ENCODE assay signal across 18 cellular contexts in the genomic region with DNA sequence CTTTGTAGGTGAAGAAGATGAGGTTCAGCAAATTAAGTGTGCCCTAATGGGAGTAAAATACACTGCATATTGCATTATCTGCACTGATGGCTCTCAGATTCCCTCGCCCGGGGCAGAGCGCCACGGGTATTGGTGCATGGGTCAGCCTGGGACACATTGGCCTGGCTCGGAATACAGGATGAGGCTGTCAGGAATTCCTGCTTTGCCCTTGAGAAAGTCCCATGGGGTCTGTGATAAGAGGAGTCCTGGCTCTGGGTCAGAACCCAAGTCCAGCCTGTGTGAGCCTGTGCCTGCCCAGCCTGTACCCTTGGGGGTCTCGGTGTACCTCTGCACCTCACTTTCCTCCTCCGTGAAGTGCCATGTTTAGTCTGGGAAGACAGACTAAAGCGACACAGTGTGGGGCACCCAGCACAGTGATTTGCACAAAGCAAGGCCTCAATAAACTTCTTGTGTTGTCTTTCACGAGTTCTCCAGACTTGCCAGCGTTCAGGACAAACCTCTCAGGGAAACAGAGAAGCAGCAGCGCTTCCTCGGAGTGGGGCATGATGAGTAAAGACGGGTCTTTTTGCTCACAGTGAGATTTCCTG.
DNase-seq lines count a peak whose midpoint lies in the region; ATAC-seq and TF ChIP-seq lines count a peak whose summit lies in the region.
"Had no signal": no experiment of that assay in that cellular context is flagged by ENCODE, and none has a peak within 500 bp of the region (broad histone marks: within the 10 kb centered on the region; RNA-seq: fewer than 3 reads in every experiment).

No MANE protein-coding gene starts in this region.

- intact Hi-C loops in esophagus muscularis mucosa (cut with DNase I) = no loop called here

- 80% methylated on average over 13 of the region's 13 CpGs for WGBS in esophagus muscularis mucosa
- 67 to 80% methylated on average over 13 of the region's 13 CpGs for WGBS in lung, 2 donors

- DNase-seq in RWPE1 (ENCODE audit: low spot score) (no peak), esophagus muscularis mucosa (ENCODE audit: extremely low spot score) (peak; percentile 91), lung (ENCODE audit: low spot score) (peak; percentile 14), COLO668 (lab: John Stamatoyannopoulos, UW; ENCODE audit: unreplicated experiment) (no peak), NCI-H2029 (lab: John Stamatoyannopoulos, UW) (no peak), foreskin fibroblast (no peak)
- DNase-seq: activated CD4-positive, alpha-beta T cell treated with anti-CD3 and anti-CD28 coated beads for 48 hours; activated naive CD4-positive, alpha-beta T cell treated with anti-CD3 and anti-CD28 coated beads for 36 hours; anterior cingulate cortex; CD4-positive, CD25-positive, alpha-beta regulatory T cell; central memory CD4-positive, alpha-beta T cell; erythroblast; NCI-H1436; nephron progenitor cell had no signal

- H3K27ac ChIP-seq in RWPE1 (peak overlapping the region; percentile 3; the same call in 1 of the 2 replicates), esophagus muscularis mucosa (replicated peaks in 1 of 4) (no peak overlapping the region), lung (ENCODE audit: low read depth in 1 of 2, low read length in 1 of 2) (peak overlapping the region in 1 of 2 donors; percentile 56), temporal lobe (ENCODE audit: low read depth, low read length) (peak overlapping the region; percentile 28)
- H3K27ac ChIP-seq: suprapubic skin had no signal

- H3K27me3 ChIP-seq in esophagus muscularis mucosa (no peaks in the 10 kb centered on the region), lung (ENCODE audit: control insufficient read depth, insufficient read depth) (no peaks in the 10 kb centered on the region)
- H3K27me3 ChIP-seq: suprapubic skin had no signal

- TF ChIP-seq EP300 in esophagus muscularis mucosa (IDR thresholded peaks at IDR 0.05) = no peak

- TF ChIP-seq POLR2A in esophagus muscularis mucosa (IDR thresholded peaks at IDR 0.05; ENCODE audit: low read depth) = no peak

- H3K9me3 ChIP-seq in esophagus muscularis mucosa (no peaks in the 10 kb centered on the region), lung (ENCODE audit: control insufficient read depth in 2 of 2, insufficient read depth in 1 of 2, low read length in 1 of 2) (no peaks in the 10 kb centered on the region)
- H3K9me3 ChIP-seq: suprapubic skin had no signal

- H3K36me3 ChIP-seq in esophagus muscularis mucosa (peaks cover 0 to 40% (median 21%) of the 10 kb centered on the region in 4 donors), lung (ENCODE audit: control insufficient read depth in 2 of 2, insufficient read depth in 2 of 2, low read length in 2 of 2) (peaks cover 0 to 16% of the 10 kb centered on the region in 2 donors)

- TF ChIP-seq CTCF in RWPE1 (conservative IDR thresholded peaks at IDR 0.05; ENCODE audit: low read depth) (no peak), esophagus muscularis mucosa (IDR thresholded peaks at IDR 0.05) (no peak), lung (IDR thresholded peaks at IDR 0.05; ENCODE audit: control extremely low read depth, extremely low read depth) (no peak), foreskin fibroblast (IDR thresholded peaks at IDR 0.05; ENCODE audit: low read depth, low read length) (no peak)

- H3K4me3 ChIP-seq in esophagus muscularis mucosa = no peak overlapping the region
- no peak overlapping the region for H3K4me3 ChIP-seq in lung
- no peak overlapping the region for H3K4me3 ChIP-seq in foreskin fibroblast (ENCODE audit: low read depth in 1 of 2, low read length in 2 of 2)
- H3K4me3 ChIP-seq: GM12878, suprapubic skin had no signal

- CTCF ChIA-PET in RWPE1 (lab: Yijun Ruan, JAX) = interaction anchor here (0.7 kb wide), 1 partner anchor 117 kb away, joined by 3 read pairs; no protein-coding TSS in a partner anchor

- H3K4me1 ChIP-seq in esophagus muscularis mucosa = peaks cover 5 to 11% (median 8%) of the 10 kb centered on the region in 4 donors
- H3K4me1 ChIP-seq in lung (ENCODE audit: control insufficient read depth in 2 of 2, insufficient read depth in 2 of 2, low read length in 2 of 2) = peaks cover 5 to 20% of the 10 kb centered on the region in 2 donors

- POLR2A ChIA-PET in RWPE1 (lab: Yijun Ruan, JAX; ENCODE audit: low non-redundant PET) = no interaction called here

- ATAC-seq in lung (ENCODE audit: insufficient read depth, low FRiP score) = no peak
- ATAC-seq: GM12878, T-cell had no signal

Comparison
In these comparisons a context has a peak if more than half of its experiments do, and no peak if none do; other contexts are left out.
1. DNase-seq: peak in esophagus muscularis mucosa (single experiment) and lung (single experiment); none in RWPE1 (single experiment), COLO668 (single experiment), NCI-H2029 (single experiment) and foreskin fibroblast (0 of 2).
2. H3K27ac ChIP-seq: peak in RWPE1 (single experiment) and temporal lobe (single experiment); none in esophagus muscularis mucosa (0 of 4).